In genomic region chr1:3683197-3683596, GRCh38 we compare ENCODE assay signal across 16 cellular contexts. TPM values are rescaled to one million over a fixed set of nuclear protein-coding genes. Genes with fewer than 3 reads are reported as not detected.
A peak's percentile ranks its signal among the peaks of the same experiment; 100 is the strongest.
DNase-seq lines count a peak whose midpoint lies in the region; ATAC-seq and TF ChIP-seq lines count a peak whose summit lies in the region.
"Had no signal": no experiment of that assay in that cellular context is flagged by ENCODE, and none has a peak within 500 bp of the region (broad histone marks: within the 10 kb centered on the region; RNA-seq: fewer than 3 reads in every experiment).

No MANE protein-coding gene starts in this region.

- CTCF ChIA-PET in HEK293 (lab: Yijun Ruan, JAX): interaction anchor here (0.8 kb wide), 1 partner anchor 14 kb away, joined by 3 read pairs; no protein-coding TSS in a partner anchor
- CTCF ChIA-PET in WTC11 (lab: Charles Lee): interaction anchor here (1.0 to 4.3 kb wide), 3 partner anchors 12 to 64 kb away, joined by 3 to 17 read pairs (median 17); no protein-coding TSS in a partner anchor

- H3K9me3 Mint-ChIP-seq in WTC11 (peaks cover 6% of the 10 kb centered on the region; the same call in 1 of the 2 replicates), endothelial cell (ENCODE audit: unreplicated experiment) (no peaks in the 10 kb centered on the region)
- H3K9me3 Mint-ChIP-seq: CD8-positive, alpha-beta T cell had no signal

- no peak overlapping the region for H3K9ac ChIP-seq in BLaER1

- no peaks in the 10 kb centered on the region for H4K20me1 ChIP-seq in BLaER1

- peaks cover 100% of the 10 kb centered on the region for H3K4me1 ChIP-seq in BLaER1
- H3K4me1 ChIP-seq in HEK293 (ENCODE audit: control insufficient read depth, insufficient read depth, low read length): no peaks in the 10 kb centered on the region
- peaks cover 5 to 9% (median 6%) of the 10 kb centered on the region in 4 donors for H3K4me1 ChIP-seq in esophagus muscularis mucosa
- no peaks in the 10 kb centered on the region for H3K4me1 ChIP-seq in effector memory CD4-positive, alpha-beta T cell (ENCODE audit: control insufficient read depth, insufficient read depth, low read length, poor library complexity, severe bottlenecking)

- peaks cover 3% of the 10 kb centered on the region; the same call in 1 of the 2 replicates for H3K36me3 Mint-ChIP-seq in WTC11
- peaks cover 9% of the 10 kb centered on the region for H3K36me3 Mint-ChIP-seq in endothelial cell (ENCODE audit: low read depth, unreplicated experiment)
- H3K36me3 Mint-ChIP-seq: CD14-positive monocyte; CD8-positive, alpha-beta T cell had no signal

- no peak for TF ChIP-seq EP300 in esophagus muscularis mucosa (IDR thresholded peaks at IDR 0.05)

- no peaks in the 10 kb centered on the region for H3K27me3 ChIP-seq in BLaER1
- H3K27me3 ChIP-seq in esophagus muscularis mucosa: peaks cover 0 to 72% (median 2%) of the 10 kb centered on the region in 4 donors
- H3K27me3 ChIP-seq in effector memory CD4-positive, alpha-beta T cell (replicated peaks; ENCODE audit: control insufficient read depth, insufficient read depth, low read length, poor library complexity, severe bottlenecking): no peaks in the 10 kb centered on the region

- H3K4me3 Mint-ChIP-seq in WTC11: no peak overlapping the region
- peak overlapping the region; percentile 26 for H3K4me3 Mint-ChIP-seq in endothelial cell (ENCODE audit: unreplicated experiment)
- H3K4me3 Mint-ChIP-seq: CD8-positive, alpha-beta T cell had no signal

- no peak for DNase-seq in WTC11 (ENCODE audit: low spot score)
- DNase-seq in endothelial cell (ENCODE audit: low spot score): no peak
- no peak for DNase-seq in esophagus muscularis mucosa (ENCODE audit: extremely low spot score)
- no peak for DNase-seq in effector memory CD4-positive, alpha-beta T cell
- no peak for DNase-seq in NCI-H1092 treated with DMSO at 0.1 percent for 48 hours (lab: John Stamatoyannopoulos, UW)
- DNase-seq: ACHN, COR-L47, DMS153, DMS79 treated with DMSO at 0.1 percent for 48 hours, EL, HCEC 1CT had no signal

- H3K27ac ChIP-seq in BLaER1: peak overlapping the region; percentile 76; the same call in 1 of the 2 replicates
- H3K27ac ChIP-seq in HEK293 (ENCODE audit: extremely low read depth, low read depth, low read length): no peak overlapping the region
- H3K27ac ChIP-seq in esophagus muscularis mucosa (replicated peaks in 1 of 4): no peak overlapping the region
- no peak overlapping the region for H3K27ac ChIP-seq in effector memory CD4-positive, alpha-beta T cell (ENCODE audit: insufficient read depth, low read length, poor library complexity, severe bottlenecking)

- ATAC-seq in WTC11 (no peak), HG02973 (IDR thresholded peaks at IDR 0.05; ENCODE audit: unreplicated experiment) (no peak)
- ATAC-seq: CD8-positive, alpha-beta T cell had no signal

- POLR2A ChIA-PET in HEK293 (lab: Yijun Ruan, JAX): no interaction called here
- POLR2A ChIA-PET in WTC11 (lab: Charles Lee): interaction anchor here (0.6 kb wide), 1 partner anchor 116 kb away, joined by 4 read pairs; no protein-coding TSS in a partner anchor

- TF ChIP-seq POLR2A in esophagus muscularis mucosa (IDR thresholded peaks at IDR 0.05; ENCODE audit: low read depth): no peak

- H3K36me3 ChIP-seq in BLaER1 (no peaks in the 10 kb centered on the region), HEK293 (ENCODE audit: control insufficient read depth in 2 of 2, insufficient read depth in 1 of 2, low read length in 2 of 2) (peaks cover 0 to 20% of the 10 kb centered on the region in 2 experiments; a peak in 1 of 3 replicates), esophagus muscularis mucosa (no peaks in the 10 kb centered on the region)
- H3K36me3 ChIP-seq in effector memory CD4-positive, alpha-beta T cell (ENCODE audit: control insufficient read depth, insufficient read depth, low read length): no peaks in the 10 kb centered on the region

- no peaks in the 10 kb centered on the region for H3K9me3 ChIP-seq in BLaER1
- H3K9me3 ChIP-seq in HEK293 (ENCODE audit: control insufficient read depth, insufficient read depth, low read depth, low read length): no peaks in the 10 kb centered on the region
- H3K9me3 ChIP-seq in esophagus muscularis mucosa: no peaks in the 10 kb centered on the region
- no peaks in the 10 kb centered on the region for H3K9me3 ChIP-seq in effector memory CD4-positive, alpha-beta T cell (ENCODE audit: control insufficient read depth, low read length)

- 100% methylated on average over 1 of the region's 1 CpG for WGBS in esophagus muscularis mucosa

- H3K4me1 Mint-ChIP-seq in WTC11 (peaks cover 10% of the 10 kb centered on the region), endothelial cell (ENCODE audit: unreplicated experiment) (peaks cover 8% of the 10 kb centered on the region)

- H3K4me3 ChIP-seq in BLaER1 (no peak overlapping the region), HEK293 (ENCODE audit: low read depth, low read length) (no peak overlapping the region), esophagus muscularis mucosa (no peak overlapping the region)
- H3K4me3 ChIP-seq in effector memory CD4-positive, alpha-beta T cell (ENCODE audit: insufficient read depth, low read depth, low read length, poor library complexity, severe bottlenecking): no peak overlapping the region

- intact Hi-C loops in esophagus muscularis mucosa (cut with DNase I): no loop called here

- TF ChIP-seq CTCF in HEK293 (tag by site-specific recombination; IDR thresholded peaks at IDR 0.05) (no peak), WTC11 (IDR thresholded peaks at IDR 0.05) (no peak), endothelial cell (IDR thresholded peaks at IDR 0.05; ENCODE audit: unreplicated experiment) (no peak), esophagus muscularis mucosa (IDR thresholded peaks at IDR 0.05) (no peak)

- H3K27me3 Mint-ChIP-seq in WTC11 (ENCODE audit: low read depth): peaks cover 7% of the 10 kb centered on the region
- peaks cover 14% of the 10 kb centered on the region for H3K27me3 Mint-ChIP-seq in endothelial cell (ENCODE audit: unreplicated experiment)

- H3K4me2 ChIP-seq in BLaER1: peak overlapping the region; percentile 85

- H3K27ac Mint-ChIP-seq in WTC11 (no peak overlapping the region), endothelial cell (ENCODE audit: unreplicated experiment) (peak overlapping the region; percentile 11)
- H3K27ac Mint-ChIP-seq: CD8-positive, alpha-beta T cell had no signal

TF ChIP-seq in HEK293, 187 proteins besides CTCF, POLR2A, EP300 and RAD21:
- TF ChIP-seq ZNF645 (tag by site-specific recombination; IDR thresholded peaks at IDR 0.05) (no peak), ZNF664 (tag by site-specific recombination; IDR thresholded peaks at IDR 0.05) (peak; percentile 81; the same call in 1 of the 2 replicates), ZNF138 (tag by site-specific recombination; IDR thresholded peaks at IDR 0.05; ENCODE audit: borderline replicate concordance) (no peak), GLI4 (tag by site-specific recombination; IDR thresholded peaks at IDR 0.05) (no peak), ZXDB (tag by site-specific recombination; IDR thresholded peaks at IDR 0.05) (no peak), KLF8 (tag by site-specific recombination; IDR thresholded peaks at IDR 0.05) (peak; percentile 76)

TF ChIP-seq in WTC11, 78 proteins besides CTCF, POLR2A, EP300 and RAD21:
- TF ChIP-seq GTF2I (CRISPR knock-in tag; conservative IDR thresholded peaks at IDR 0.05) (peak; percentile 86), ZNF232 (CRISPR knock-in tag; IDR thresholded peaks at IDR 0.05) (no peak)

RNA-seq across cellular contexts. Expression of gene TP73, which starts 30.9 kb away (rescaled TPM):
- 5.7 to 6.4 TPM (median 5.8 TPM) in 3 replicates for total RNA-seq in WTC11 (2021)
- total RNA-seq in endothelial cell (ENCODE audit: unreplicated experiment): not detected
- not detected for total RNA-seq in esophagus muscularis mucosa
- total RNA-seq: CD8-positive, alpha-beta T cell had no signal

RNA-seq across cellular contexts. Expression of gene WRAP73, which starts 33.3 kb away (rescaled TPM):
- total RNA-seq in WTC11 (2021): 33.8 to 39.2 TPM (median 34.7 TPM) in 3 replicates
- total RNA-seq in endothelial cell (ENCODE audit: unreplicated experiment): 19.0 TPM
- total RNA-seq in esophagus muscularis mucosa: 10 to 100 TPM; 12.9 to 25.9 (median 15.7) TPM

RNA-seq across cellular contexts. Expression of gene TPRG1L, which starts 58.4 kb away (rescaled TPM):
- total RNA-seq in WTC11 (2021): 20.9 to 22.3 TPM (median 20.9 TPM) in 3 replicates
- total RNA-seq in endothelial cell (ENCODE audit: unreplicated experiment): 35.2 TPM
- total RNA-seq in esophagus muscularis mucosa: 10 to 100 TPM; 36.8 to 55.3 (median 50.3) TPM
